In genomic region chr17:72447251-72447640, GRCh38 we compare ENCODE assay signal across 24 cellular contexts.
A peak's percentile ranks its signal among the peaks of the same experiment; 100 is the strongest.
DNase-seq lines count a peak whose midpoint lies in the region; ATAC-seq, FAIRE-seq and TF ChIP-seq lines count a peak whose summit lies in the region.
"Had no signal": no experiment of that assay in that cellular context is flagged by ENCODE, and none has a peak within 500 bp of the region (broad histone marks: within the 10 kb centered on the region; RNA-seq: fewer than 3 reads in every experiment).

No MANE protein-coding gene starts in this region.

- BruUV-seq in HepG2 (replicated peaks; lab: Mats Ljungman, UMichigan), result no TSS peak

- no peak overlapping the region for H2AFZ ChIP-seq in HepG2 (ENCODE audit: low read length)
- H2AFZ ChIP-seq: GM23338 had no signal

- H3K4me1 ChIP-seq in HepG2 (ENCODE audit: insufficient read depth, low read length), result peaks cover 93% of the 10 kb centered on the region
- H3K4me1 ChIP-seq in right lobe of liver, result no peaks in the 10 kb centered on the region
- H3K4me1 ChIP-seq in Peyer's patch, result peaks cover 0 to 36% (median 2%) of the 10 kb centered on the region in 4 donors
- no peaks in the 10 kb centered on the region for H3K4me1 ChIP-seq in muscle layer of duodenum (ENCODE audit: control insufficient read depth in 1 of 2, insufficient read depth in 2 of 2, low read length in 2 of 2)
- H3K4me1 ChIP-seq in endodermal cell (ENCODE audit: control insufficient read depth, insufficient read depth, low read length), result no peaks in the 10 kb centered on the region
- H3K4me1 ChIP-seq: BE2C, HAP-1 had no signal

- H3K27ac ChIP-seq in HepG2 (ENCODE audit: extremely low read length, insufficient read depth, low read length) (peak overlapping the region; percentile 61), right lobe of liver (no peak overlapping the region), Peyer's patch (peak overlapping the region in 3 of 4 donors; percentile 75 to 93 (median 84)), muscle layer of duodenum (ENCODE audit: low read length) (peak overlapping the region; percentile 47), endodermal cell (ENCODE audit: low read depth, low read length) (no peak overlapping the region)
- H3K27ac ChIP-seq: SK-N-MC had no signal

- no peaks in the 10 kb centered on the region for H3K27me3 ChIP-seq in HepG2 (ENCODE audit: control insufficient read depth in 1 of 2, insufficient read depth in 2 of 2, low read length in 2 of 2)
- H3K27me3 ChIP-seq in right lobe of liver, result no peaks in the 10 kb centered on the region
- H3K27me3 ChIP-seq in Peyer's patch, result no peaks in the 10 kb centered on the region
- no peaks in the 10 kb centered on the region for H3K27me3 ChIP-seq in muscle layer of duodenum (ENCODE audit: low read depth, low read length)
- H3K27me3 ChIP-seq in endodermal cell (ENCODE audit: control insufficient read depth, insufficient read depth, low read length, poor library complexity, severe bottlenecking), result no peaks in the 10 kb centered on the region
- H3K27me3 ChIP-seq: BE2C had no signal

- peaks cover 83% of the 10 kb centered on the region for H3K79me2 ChIP-seq in HepG2 (ENCODE audit: insufficient read depth, low read length)

- peak overlapping the region; percentile 77 for H3K4me2 ChIP-seq in HepG2 (ENCODE audit: low read depth, low read length)
- H3K4me2 ChIP-seq: GM23338 had no signal

- intact Hi-C loops in HepG2 (cut with micrococcal nuclease; ENCODE audit: unreplicated experiment), result loop anchor here (5.0 kb wide), 1 partner anchor 35 kb away; no protein-coding TSS in a partner anchor
- intact Hi-C loops in right lobe of liver (cut with DNase I), result no loop called here

- TF ChIP-seq CTCF in HepG2 (CRISPR knock-in tag; IDR thresholded peaks at IDR 0.05) (no peak), right lobe of liver (IDR thresholded peaks at IDR 0.05) (no peak), Peyer's patch (IDR thresholded peaks at IDR 0.05) (no peak), endodermal cell (conservative IDR thresholded peaks at IDR 0.05) (no peak), GM10266 (IDR thresholded peaks at IDR 0.05; ENCODE audit: control insufficient read depth, insufficient read depth, low read depth, missing control alignments) (no peak)

- in situ Hi-C loops in HepG2 (cut with HindIII; ENCODE audit: extremely low pct_ligation_motif_present, low pct_unique_long_range_greater_than_20kb), result no loop called here

- H3K36me3 Mint-ChIP-seq in endodermal cell (ENCODE audit: low read depth), result no peaks in the 10 kb centered on the region

- DNase-seq in HepG2 (ENCODE audit: low spot score), result peak; percentile 83
- no peak for DNase-seq in right lobe of liver
- no peak for DNase-seq in Peyer's patch
- DNase-seq in endodermal cell, result no peak
- DNase-seq in GM10266 (ENCODE audit: extremely low spot score), result no peak
- DNase-seq in activated naive CD4-positive, alpha-beta T cell (lab: John Stamatoyannopoulos, UW), result no peak
- DNase-seq: BE2C, DND-41, KBM-7, NCI-H1092 treated with DMSO at 0.1 percent for 48 hours, NCI-H1436 treated with DMSO at 0.1 percent for 48 hours, NCI-H2029 treated with DMSO at 0.1 percent for 48 hours, NCI-H2171, NCI-H446, NCI-H526, OCI-M1, SHP77, SW 1271 had no signal

- peaks cover 6% of the 10 kb centered on the region for H3K27me3 Mint-ChIP-seq in endodermal cell (ENCODE audit: insufficient read depth)

- H4K20me1 ChIP-seq in HepG2 (ENCODE audit: insufficient read depth, low read length), result no peaks in the 10 kb centered on the region

- no peaks in the 10 kb centered on the region for H3K4me1 Mint-ChIP-seq in endodermal cell
- H3K4me1 Mint-ChIP-seq: GM23338 had no signal

- H3K36me3 ChIP-seq in HepG2 (replicated peaks in 1 of 2; ENCODE audit: control insufficient read depth in 1 of 2, insufficient read depth in 2 of 2, low read length in 2 of 2) (no peaks in the 10 kb centered on the region), right lobe of liver (no peaks in the 10 kb centered on the region), Peyer's patch (no peaks in the 10 kb centered on the region), muscle layer of duodenum (ENCODE audit: control insufficient read depth in 1 of 2, insufficient read depth in 2 of 2, low read length in 2 of 2) (no peaks in the 10 kb centered on the region), endodermal cell (ENCODE audit: control insufficient read depth, insufficient read depth, low read length) (no peaks in the 10 kb centered on the region)
- H3K36me3 ChIP-seq: BE2C, HAP-1 had no signal

- TF ChIP-seq EP300 in HepG2 (IDR thresholded peaks at IDR 0.05; ENCODE audit: low read depth in 2 of 2, low read length in 2 of 2), result peak in 1 of 2 experiments; percentile 95; a peak in 2 of 4 replicates
- TF ChIP-seq EP300 in HepG2 (CRISPR knock-in tag; IDR thresholded peaks at IDR 0.05; ENCODE audit: borderline replicate concordance), result peak; percentile 27; the same call in 1 of the 2 replicates

- POLR2A ChIA-PET in HepG2 (lab: Yijun Ruan, JAX), result interaction anchor here (1.0 to 4.6 kb wide), 5 partner anchors 9 to 326 kb away, joined by 3 to 60 read pairs (median 28); partner anchors contain the start of gene SOX9

- peak; percentile 72 for ATAC-seq in HepG2
- no peak for ATAC-seq in right lobe of liver
- ATAC-seq: GM23338 had no signal

- WGBS in HepG2 (ENCODE audit: low lambda C conversion rate), result 2% methylated on average over 3 of the region's 3 CpGs
- WGBS in right lobe of liver (ENCODE audit: insufficient coverage, low coverage, low lambda C conversion rate, missing lambda C conversion rate), result 13% methylated on average over 3 of the region's 3 CpGs
- WGBS in endodermal cell (ENCODE audit: insufficient coverage in 1 of 2, insufficient read length in 1 of 2), 2 experiments, result 93 to 96% methylated on average over 3 of the region's 3 CpGs

- no peak for TF ChIP-seq POLR2A in HepG2 (IDR thresholded peaks at IDR 0.05; ENCODE audit: insufficient read depth in 1 of 2, low read depth in 2 of 2, low read length in 2 of 2)
- no peak for TF ChIP-seq POLR2A in right lobe of liver (IDR thresholded peaks at IDR 0.05)
- TF ChIP-seq POLR2A in Peyer's patch (IDR thresholded peaks at IDR 0.05), result no peak

- peak; percentile 83 for FAIRE-seq in HepG2 (lab: Jason Lieb, UNC)
- FAIRE-seq: A204.1, GM12891 had no signal

- H3K27ac Mint-ChIP-seq in endodermal cell, result no peak overlapping the region
- H3K27ac Mint-ChIP-seq: GM23338 had no signal

- H3K4me3 ChIP-seq in HepG2 (replicated peaks in 1 of 3; ENCODE audit: insufficient read depth in 1 of 3, low read depth in 2 of 3, low read length in 3 of 3), result peak overlapping the region in 1 of 3 experiments; percentile 47; a peak in 2 of 6 replicates
- no peak overlapping the region for H3K4me3 ChIP-seq in right lobe of liver
- H3K4me3 ChIP-seq in Peyer's patch, result no peak overlapping the region
- H3K4me3 ChIP-seq in muscle layer of duodenum (ENCODE audit: low read depth in 1 of 2, low read length in 2 of 2), result no peak overlapping the region
- H3K4me3 ChIP-seq in endodermal cell (ENCODE audit: low read length), result no peak overlapping the region
- H3K4me3 ChIP-seq: GM23338, HAP-1, SK-N-MC had no signal

- TF ChIP-seq RAD21 in HepG2 (CRISPR knock-in tag; IDR thresholded peaks at IDR 0.05), result no peak

- CTCF ChIA-PET in HepG2 (lab: Yijun Ruan, JAX; ENCODE audit: low intra/inter-chr PET ratio, low total read pairs), result no interaction called here

- peak overlapping the region; percentile 55 for H3K9ac ChIP-seq in HepG2 (ENCODE audit: insufficient read depth, low read depth, low read length)
- H3K9ac ChIP-seq in endodermal cell (ENCODE audit: extremely low read depth, low read length, poor library complexity, severe bottlenecking), result no peak overlapping the region

- H3K9me3 Mint-ChIP-seq in endodermal cell, result no peaks in the 10 kb centered on the region
- H3K9me3 Mint-ChIP-seq: GM23338 had no signal

- no peaks in the 10 kb centered on the region for H3K9me3 ChIP-seq in HepG2 (ENCODE audit: low read length)
- no peaks in the 10 kb centered on the region for H3K9me3 ChIP-seq in right lobe of liver
- H3K9me3 ChIP-seq in Peyer's patch, result no peaks in the 10 kb centered on the region
- H3K9me3 ChIP-seq in muscle layer of duodenum (ENCODE audit: control insufficient read depth in 1 of 2, low read length in 2 of 2), result no peaks in the 10 kb centered on the region
- H3K9me3 ChIP-seq in endodermal cell (ENCODE audit: control insufficient read depth, low read length), result no peaks in the 10 kb centered on the region
- H3K9me3 ChIP-seq: BE2C, HAP-1 had no signal

- no peak overlapping the region for H3K4me3 Mint-ChIP-seq in endodermal cell
- H3K4me3 Mint-ChIP-seq: GM23338 had no signal

TF ChIP-seq in HepG2, 621 proteins besides CTCF, POLR2A, EP300 and RAD21 (continues in another document):
- TF ChIP-seq, protein P1, sequence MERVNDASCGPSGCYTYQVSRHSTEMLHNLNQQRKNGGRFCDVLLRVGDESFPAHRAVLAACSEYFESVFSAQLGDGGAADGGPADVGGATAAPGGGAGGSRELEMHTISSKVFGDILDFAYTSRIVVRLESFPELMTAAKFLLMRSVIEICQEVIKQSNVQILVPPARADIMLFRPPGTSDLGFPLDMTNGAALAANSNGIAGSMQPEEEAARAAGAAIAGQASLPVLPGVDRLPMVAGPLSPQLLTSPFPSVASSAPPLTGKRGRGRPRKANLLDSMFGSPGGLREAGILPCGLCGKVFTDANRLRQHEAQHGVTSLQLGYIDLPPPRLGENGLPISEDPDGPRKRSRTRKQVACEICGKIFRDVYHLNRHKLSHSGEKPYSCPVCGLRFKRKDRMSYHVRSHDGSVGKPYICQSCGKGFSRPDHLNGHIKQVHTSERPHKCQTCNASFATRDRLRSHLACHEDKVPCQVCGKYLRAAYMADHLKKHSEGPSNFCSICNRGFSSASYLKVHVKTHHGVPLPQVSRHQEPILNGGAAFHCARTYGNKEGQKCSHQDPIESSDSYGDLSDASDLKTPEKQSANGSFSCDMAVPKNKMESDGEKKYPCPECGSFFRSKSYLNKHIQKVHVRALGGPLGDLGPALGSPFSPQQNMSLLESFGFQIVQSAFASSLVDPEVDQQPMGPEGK (CRISPR knock-in tag; IDR thresholded peaks at IDR 0.05), result peak; percentile 81
- TF ChIP-seq, protein P2, sequence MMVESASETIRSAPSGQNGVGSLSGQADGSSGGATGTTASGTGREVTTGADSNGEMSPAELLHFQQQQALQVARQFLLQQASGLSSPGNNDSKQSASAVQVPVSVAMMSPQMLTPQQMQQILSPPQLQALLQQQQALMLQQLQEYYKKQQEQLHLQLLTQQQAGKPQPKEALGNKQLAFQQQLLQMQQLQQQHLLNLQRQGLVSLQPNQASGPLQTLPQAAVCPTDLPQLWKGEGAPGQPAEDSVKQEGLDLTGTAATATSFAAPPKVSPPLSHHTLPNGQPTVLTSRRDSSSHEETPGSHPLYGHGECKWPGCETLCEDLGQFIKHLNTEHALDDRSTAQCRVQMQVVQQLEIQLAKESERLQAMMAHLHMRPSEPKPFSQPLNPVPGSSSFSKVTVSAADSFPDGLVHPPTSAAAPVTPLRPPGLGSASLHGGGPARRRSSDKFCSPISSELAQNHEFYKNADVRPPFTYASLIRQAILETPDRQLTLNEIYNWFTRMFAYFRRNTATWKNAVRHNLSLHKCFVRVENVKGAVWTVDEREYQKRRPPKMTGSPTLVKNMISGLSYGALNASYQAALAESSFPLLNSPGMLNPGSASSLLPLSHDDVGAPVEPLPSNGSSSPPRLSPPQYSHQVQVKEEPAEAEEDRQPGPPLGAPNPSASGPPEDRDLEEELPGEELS (CRISPR knock-in tag; IDR thresholded peaks at IDR 0.05), result peak; percentile 86
- no peak; the same call in 1 of the 2 replicates for TF ChIP-seq ZNF510 (CRISPR knock-in tag; IDR thresholded peaks at IDR 0.05; ENCODE audit: low read depth)

Comparison
In these comparisons a context has a peak if more than half of its experiments do, and no peak if none do; other contexts are left out.
1. H3K27ac ChIP-seq: peak in HepG2 (single experiment), Peyer's patch (3 of 4) and muscle layer of duodenum (single experiment); none in right lobe of liver (0 of 3) and endodermal cell (single experiment).